15 cellular contexts compared by ENCODE assay signal in genomic region chr7:77894574-77895091, GRCh38.
"Had no signal": no experiment of that assay in that cellular context is flagged by ENCODE, and none has a peak within 500 bp of the region (broad histone marks: within the 10 kb centered on the region; RNA-seq: fewer than 3 reads in every experiment).

No MANE protein-coding gene starts in this region.

- DNase-seq: activated CD4-positive, alpha-beta memory T cell treated with anti-CD3 and anti-CD28 coated beads for 36 hours; activated gamma-delta T cell treated with Interleukin-2 at 50 U/mL for 16 hours; activated naive CD8-positive, alpha-beta T cell treated with anti-CD3 and anti-CD28 coated beads for 36 hours; activated T-cell treated with anti-CD3 and anti-CD28 coated beads, Interleukin-2, amount 50 U/mL, for 48 hours; anterior cingulate cortex; cerebellar nuclear complex; effector memory CD8-positive, alpha-beta T cell; pancreas; stimulated activated CD4-positive, alpha-beta T cell treated with anti-CD3 and anti-CD28 coated beads, Interleukin-4, amount 100 ng/mL, for 4 hours; stomach had no signal

- H3K27ac ChIP-seq: neural progenitor cell, pancreas, stomach, thoracic aorta, VCaP had no signal

- H3K9me3 Mint-ChIP-seq: activated CD4-positive, alpha-beta memory T cell treated with anti-CD3 and anti-CD28 coated beads for 36 hours; activated naive CD8-positive, alpha-beta T cell treated with anti-CD3 and anti-CD28 coated beads for 36 hours; dendritic cell treated with granulocyte-macrophage colony-stimulating factor and Interleukin-4, amounts not matched to agents 40 ng/mL and 50 ng/mL, for 4 days; effector memory CD8-positive, alpha-beta T cell; mesothelial cell of epicardium; neural progenitor cell had no signal

- H3K4me3 Mint-ChIP-seq: activated CD4-positive, alpha-beta memory T cell treated with anti-CD3 and anti-CD28 coated beads for 36 hours; activated naive CD8-positive, alpha-beta T cell treated with anti-CD3 and anti-CD28 coated beads for 36 hours; dendritic cell treated with granulocyte-macrophage colony-stimulating factor and Interleukin-4, amounts not matched to agents 40 ng/mL and 50 ng/mL, for 4 days; effector memory CD8-positive, alpha-beta T cell; mesothelial cell of epicardium; neural progenitor cell had no signal

- H3K27me3 ChIP-seq: neural progenitor cell, pancreas, stomach had no signal

- ATAC-seq: effector memory CD8-positive, alpha-beta T cell had no signal

- H3K9ac ChIP-seq: neural progenitor cell had no signal

- H3K27ac Mint-ChIP-seq: activated CD4-positive, alpha-beta memory T cell treated with anti-CD3 and anti-CD28 coated beads for 36 hours; activated naive CD8-positive, alpha-beta T cell treated with anti-CD3 and anti-CD28 coated beads for 36 hours; dendritic cell treated with granulocyte-macrophage colony-stimulating factor and Interleukin-4, amounts not matched to agents 40 ng/mL and 50 ng/mL, for 4 days; effector memory CD8-positive, alpha-beta T cell; mesothelial cell of epicardium; neural progenitor cell had no signal

- H3K4me1 ChIP-seq: pancreas, stomach had no signal

- H3K9me3 ChIP-seq: pancreas, stomach, thoracic aorta had no signal

- H3K27me3 Mint-ChIP-seq: activated CD4-positive, alpha-beta memory T cell treated with anti-CD3 and anti-CD28 coated beads for 36 hours; activated naive CD8-positive, alpha-beta T cell treated with anti-CD3 and anti-CD28 coated beads for 36 hours; dendritic cell treated with granulocyte-macrophage colony-stimulating factor and Interleukin-4, amounts not matched to agents 40 ng/mL and 50 ng/mL, for 4 days; effector memory CD8-positive, alpha-beta T cell had no signal

- H3K4me1 Mint-ChIP-seq: activated naive CD8-positive, alpha-beta T cell treated with anti-CD3 and anti-CD28 coated beads for 36 hours; mesothelial cell of epicardium had no signal

- H2AFZ ChIP-seq: neural progenitor cell had no signal

- H3K4me3 ChIP-seq: neural progenitor cell, pancreas, stomach, thoracic aorta had no signal

- H3K4me2 ChIP-seq: neural progenitor cell had no signal

- H3K36me3 ChIP-seq: neural progenitor cell, pancreas, stomach, thoracic aorta had no signal
